ENCODE assay signal across 1 cellular context in genomic region chr11:6606471-6607189, GRCh38.
TF ChIP-seq lines count a peak whose summit lies in the region.

No MANE protein-coding gene starts in this region.

TF ChIP-seq in K562, 482 proteins besides CTCF, POLR2A, EP300 and RAD21 (continued from another document and continues in another):
- TF ChIP-seq TFE3 (CRISPR knock-in tag; IDR thresholded peaks at IDR 0.05) (no peak), FOXJ2 (tag; IDR thresholded peaks at IDR 0.05) (no peak), ZNF324 (CRISPR knock-in tag; IDR thresholded peaks at IDR 0.05) (no peak), JUNB (CRISPR knock-in tag; conservative IDR thresholded peaks at IDR 0.05) (no peak), MTA2 (IDR thresholded peaks at IDR 0.05; ENCODE audit: low read depth) (no peak), EP400 (IDR thresholded peaks at IDR 0.05) (peak; percentile 57; the same call in 1 of the 2 replicates), NR0B1 (IDR thresholded peaks at IDR 0.05; ENCODE audit: partially characterized antibody) (no peak), ILK (tag; IDR thresholded peaks at IDR 0.05; ENCODE audit: borderline replicate concordance, low read depth) (no peak), BDP1 (IDR thresholded peaks at IDR 0.05; ENCODE audit: insufficient read depth, insufficient read length) (no peak), ZNF592 (IDR thresholded peaks at IDR 0.05) (peak; percentile 67; the same call in 1 of the 2 replicates), SIN3A (IDR thresholded peaks at IDR 0.05; ENCODE audit: borderline replicate concordance in 2 of 2, control insufficient read depth in 1 of 2, low read depth in 2 of 2, low read length in 2 of 2) (peak in 1 of 2 experiments; percentile 64; a peak in 1 of 4 replicates), ZNF436 (CRISPR knock-in tag; IDR thresholded peaks at IDR 0.05) (no peak), PURB (CRISPR knock-in tag; IDR thresholded peaks at IDR 0.05; ENCODE audit: low read depth) (no peak), GTF2F1 (IDR thresholded peaks at IDR 0.05; ENCODE audit: low read depth, low read length) (no peak), EZH2 (IDR thresholded peaks at IDR 0.05; ENCODE audit: borderline replicate concordance, low read depth, low read length) (no peak), SRSF7 (optimal IDR thresholded peaks at IDR 0.05; ENCODE audit: low read depth, low read length) (no peak), ZNF766 (CRISPR knock-in tag; conservative IDR thresholded peaks at IDR 0.05) (peak; percentile 36; the same call in 1 of the 2 replicates), MTF1 (CRISPR knock-in tag; IDR thresholded peaks at IDR 0.05; ENCODE audit: borderline replicate concordance) (no peak), RBM39 (optimal IDR thresholded peaks at IDR 0.05; ENCODE audit: low read depth, low read length) (no peak), NR1H2 (CRISPR knock-in tag; IDR thresholded peaks at IDR 0.05) (no peak), TFAM (CRISPR knock-in tag; conservative IDR thresholded peaks at IDR 0.05) (no peak), SMARCA5 (IDR thresholded peaks at IDR 0.05) (no peak), ETV1 (tag; conservative IDR thresholded peaks at IDR 0.05; ENCODE audit: low read depth) (peak; percentile 75), GTF2E2 (tag; IDR thresholded peaks at IDR 0.05) (no peak), STAT6 (CRISPR knock-in tag; IDR thresholded peaks at IDR 0.05) (no peak), ETS2 (tag; IDR thresholded peaks at IDR 0.05; ENCODE audit: borderline replicate concordance, poor library complexity, severe bottlenecking) (no peak), XRCC3 (IDR thresholded peaks at IDR 0.05) (no peak), HDAC3 (IDR thresholded peaks at IDR 0.05; ENCODE audit: borderline replicate concordance, partially characterized antibody) (no peak), HDGF (IDR thresholded peaks at IDR 0.05) (no peak), RAD51 (IDR thresholded peaks at IDR 0.05; ENCODE audit: borderline replicate concordance, low read depth) (peak; percentile 23; the same call in 1 of the 2 replicates), ERF (CRISPR knock-in tag; IDR thresholded peaks at IDR 0.05) (no peak), KLF6 (CRISPR knock-in tag; IDR thresholded peaks at IDR 0.05; ENCODE audit: borderline replicate concordance) (0 out of 2 replicates have a peak, but pooled peaks have one; percentile 38), AFF1 (IDR thresholded peaks at IDR 0.05; ENCODE audit: low read depth in 1 of 2, partially characterized antibody in 2 of 2) (no peak), RBBP5 (IDR thresholded peaks at IDR 0.05; ENCODE audit: borderline replicate concordance, insufficient read depth, low read length, poor library complexity, severe bottlenecking) (no peak), ZNF282 (CRISPR knock-in tag; IDR thresholded peaks at IDR 0.05) (no peak)
- TF ChIP-seq, protein P1, sequence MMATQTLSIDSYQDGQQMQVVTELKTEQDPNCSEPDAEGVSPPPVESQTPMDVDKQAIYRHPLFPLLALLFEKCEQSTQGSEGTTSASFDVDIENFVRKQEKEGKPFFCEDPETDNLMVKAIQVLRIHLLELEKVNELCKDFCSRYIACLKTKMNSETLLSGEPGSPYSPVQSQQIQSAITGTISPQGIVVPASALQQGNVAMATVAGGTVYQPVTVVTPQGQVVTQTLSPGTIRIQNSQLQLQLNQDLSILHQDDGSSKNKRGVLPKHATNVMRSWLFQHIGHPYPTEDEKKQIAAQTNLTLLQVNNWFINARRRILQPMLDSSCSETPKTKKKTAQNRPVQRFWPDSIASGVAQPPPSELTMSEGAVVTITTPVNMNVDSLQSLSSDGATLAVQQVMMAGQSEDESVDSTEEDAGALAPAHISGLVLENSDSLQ (IDR thresholded peaks at IDR 0.05) = no peak
- TF ChIP-seq, protein P2, sequence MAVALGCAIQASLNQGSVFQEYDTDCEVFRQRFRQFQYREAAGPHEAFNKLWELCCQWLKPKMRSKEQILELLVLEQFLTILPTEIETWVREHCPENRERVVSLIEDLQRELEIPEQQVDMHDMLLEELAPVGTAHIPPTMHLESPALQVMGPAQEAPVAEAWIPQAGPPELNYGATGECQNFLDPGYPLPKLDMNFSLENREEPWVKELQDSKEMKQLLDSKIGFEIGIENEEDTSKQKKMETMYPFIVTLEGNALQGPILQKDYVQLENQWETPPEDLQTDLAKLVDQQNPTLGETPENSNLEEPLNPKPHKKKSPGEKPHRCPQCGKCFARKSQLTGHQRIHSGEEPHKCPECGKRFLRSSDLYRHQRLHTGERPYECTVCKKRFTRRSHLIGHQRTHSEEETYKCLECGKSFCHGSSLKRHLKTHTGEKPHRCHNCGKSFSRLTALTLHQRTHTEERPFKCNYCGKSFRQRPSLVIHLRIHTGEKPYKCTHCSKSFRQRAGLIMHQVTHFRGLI (CRISPR knock-in tag; IDR thresholded peaks at IDR 0.05) = no peak
- TF ChIP-seq, protein P3, sequence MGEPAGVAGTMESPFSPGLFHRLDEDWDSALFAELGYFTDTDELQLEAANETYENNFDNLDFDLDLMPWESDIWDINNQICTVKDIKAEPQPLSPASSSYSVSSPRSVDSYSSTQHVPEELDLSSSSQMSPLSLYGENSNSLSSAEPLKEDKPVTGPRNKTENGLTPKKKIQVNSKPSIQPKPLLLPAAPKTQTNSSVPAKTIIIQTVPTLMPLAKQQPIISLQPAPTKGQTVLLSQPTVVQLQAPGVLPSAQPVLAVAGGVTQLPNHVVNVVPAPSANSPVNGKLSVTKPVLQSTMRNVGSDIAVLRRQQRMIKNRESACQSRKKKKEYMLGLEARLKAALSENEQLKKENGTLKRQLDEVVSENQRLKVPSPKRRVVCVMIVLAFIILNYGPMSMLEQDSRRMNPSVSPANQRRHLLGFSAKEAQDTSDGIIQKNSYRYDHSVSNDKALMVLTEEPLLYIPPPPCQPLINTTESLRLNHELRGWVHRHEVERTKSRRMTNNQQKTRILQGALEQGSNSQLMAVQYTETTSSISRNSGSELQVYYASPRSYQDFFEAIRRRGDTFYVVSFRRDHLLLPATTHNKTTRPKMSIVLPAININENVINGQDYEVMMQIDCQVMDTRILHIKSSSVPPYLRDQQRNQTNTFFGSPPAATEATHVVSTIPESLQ (CRISPR knock-in tag; IDR thresholded peaks at IDR 0.05) = no peak
- TF ChIP-seq, protein P4, sequence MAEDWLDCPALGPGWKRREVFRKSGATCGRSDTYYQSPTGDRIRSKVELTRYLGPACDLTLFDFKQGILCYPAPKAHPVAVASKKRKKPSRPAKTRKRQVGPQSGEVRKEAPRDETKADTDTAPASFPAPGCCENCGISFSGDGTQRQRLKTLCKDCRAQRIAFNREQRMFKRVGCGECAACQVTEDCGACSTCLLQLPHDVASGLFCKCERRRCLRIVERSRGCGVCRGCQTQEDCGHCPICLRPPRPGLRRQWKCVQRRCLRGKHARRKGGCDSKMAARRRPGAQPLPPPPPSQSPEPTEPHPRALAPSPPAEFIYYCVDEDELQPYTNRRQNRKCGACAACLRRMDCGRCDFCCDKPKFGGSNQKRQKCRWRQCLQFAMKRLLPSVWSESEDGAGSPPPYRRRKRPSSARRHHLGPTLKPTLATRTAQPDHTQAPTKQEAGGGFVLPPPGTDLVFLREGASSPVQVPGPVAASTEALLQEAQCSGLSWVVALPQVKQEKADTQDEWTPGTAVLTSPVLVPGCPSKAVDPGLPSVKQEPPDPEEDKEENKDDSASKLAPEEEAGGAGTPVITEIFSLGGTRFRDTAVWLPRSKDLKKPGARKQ (CRISPR knock-in tag; IDR thresholded peaks at IDR 0.05) = no peak
- TF ChIP-seq, protein P5, sequence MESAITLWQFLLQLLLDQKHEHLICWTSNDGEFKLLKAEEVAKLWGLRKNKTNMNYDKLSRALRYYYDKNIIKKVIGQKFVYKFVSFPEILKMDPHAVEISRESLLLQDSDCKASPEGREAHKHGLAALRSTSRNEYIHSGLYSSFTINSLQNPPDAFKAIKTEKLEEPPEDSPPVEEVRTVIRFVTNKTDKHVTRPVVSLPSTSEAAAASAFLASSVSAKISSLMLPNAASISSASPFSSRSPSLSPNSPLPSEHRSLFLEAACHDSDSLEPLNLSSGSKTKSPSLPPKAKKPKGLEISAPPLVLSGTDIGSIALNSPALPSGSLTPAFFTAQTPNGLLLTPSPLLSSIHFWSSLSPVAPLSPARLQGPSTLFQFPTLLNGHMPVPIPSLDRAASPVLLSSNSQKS (CRISPR knock-in tag; IDR thresholded peaks at IDR 0.05) = no peak
